28 cellular contexts compared by ENCODE assay signal in genomic region chr2:240154606-240155005, GRCh38. TPM values are rescaled to one million over a fixed set of nuclear protein-coding genes. Genes with fewer than 3 reads are reported as not detected.
"Had no signal": no experiment of that assay in that cellular context is flagged by ENCODE, and none has a peak within 500 bp of the region (broad histone marks: within the 10 kb centered on the region; RNA-seq: fewer than 3 reads in every experiment).

No MANE protein-coding gene starts in this region.

- H3K27ac Mint-ChIP-seq: activated naive CD8-positive, alpha-beta T cell treated with anti-CD3 and anti-CD28 coated beads for 36 hours; activated T-cell treated with anti-CD3 and anti-CD28 coated beads, Interleukin-2, amount 50 U/mL, for 72 hours had no signal

- H3K9me3 ChIP-seq: body of pancreas, gastroesophageal sphincter, heart right ventricle, right lobe of liver, stomach, thoracic aorta, upper lobe of left lung had no signal

- H3K9me3 Mint-ChIP-seq: activated T-cell treated with anti-CD3 and anti-CD28 coated beads, Interleukin-2, amount 50 U/mL, for 72 hours; central memory CD8-positive, alpha-beta T cell had no signal

- H3K36me3 ChIP-seq: gastroesophageal sphincter, heart right ventricle, right lobe of liver, stomach, thoracic aorta, upper lobe of left lung, WERI-Rb-1 had no signal

- H3K4me1 Mint-ChIP-seq: activated naive CD8-positive, alpha-beta T cell treated with anti-CD3 and anti-CD28 coated beads for 36 hours; central memory CD8-positive, alpha-beta T cell had no signal

- H3K4me3 Mint-ChIP-seq: activated naive CD8-positive, alpha-beta T cell treated with anti-CD3 and anti-CD28 coated beads for 36 hours; activated T-cell treated with anti-CD3 and anti-CD28 coated beads, Interleukin-2, amount 50 U/mL, for 72 hours; central memory CD8-positive, alpha-beta T cell had no signal

- H3K27me3 ChIP-seq: body of pancreas, right lobe of liver, upper lobe of left lung had no signal

- DNase-seq: activated CD4-positive, alpha-beta T cell treated with anti-CD3 and anti-CD28 coated beads for 1 hour; activated CD8-positive, alpha-beta memory T cell treated with anti-CD3 and anti-CD28 coated beads for 24 hours; activated CD8-positive, alpha-beta memory T cell treated with anti-CD3 and anti-CD28 coated beads, Interleukin-2, amount 50 U/mL, for 48 hours; activated effector memory CD4-positive, alpha-beta T cell treated with anti-CD3 and anti-CD28 coated beads, Interleukin-2, amount 50 U/mL, for 16 hours; activated naive CD8-positive, alpha-beta T cell treated with anti-CD3 and anti-CD28 coated beads for 36 hours; activated T-cell treated with anti-CD3 and anti-CD28 coated beads, Interleukin-2, amount 50 U/mL, for 72 hours; amniotic stem cell; body of pancreas; cortex of kidney; effector CD4-positive, alpha-beta T cell; heart right ventricle; kidney glomerular epithelial cell; mesendoderm; small intestine; stimulated activated CD4-positive, alpha-beta T cell treated with anti-CD3 and anti-CD28 coated beads, Interleukin-4, amount 100 ng/mL, for 1 hour; stomach; SW 1271; upper lobe of left lung; WERI-Rb-1 had no signal

- H3K4me1 ChIP-seq: body of pancreas, gastroesophageal sphincter, right lobe of liver, stomach, upper lobe of left lung had no signal

- H3K4me3 ChIP-seq: body of pancreas, gastroesophageal sphincter, heart right ventricle, right lobe of liver, stomach, thoracic aorta, upper lobe of left lung had no signal

- ATAC-seq: activated T-cell treated with anti-CD3 and anti-CD28 coated beads, Interleukin-2, amount 50 U/mL, for 72 hours; body of pancreas; esophagus mucosa; gastroesophageal sphincter; heart right ventricle; right lobe of liver had no signal

- H3K27ac ChIP-seq: body of pancreas, gastroesophageal sphincter, heart right ventricle, right lobe of liver, stomach, thoracic aorta, upper lobe of left lung, WERI-Rb-1 had no signal

- H3K36me3 Mint-ChIP-seq: activated naive CD8-positive, alpha-beta T cell treated with anti-CD3 and anti-CD28 coated beads for 36 hours had no signal

RNA-seq across cellular contexts. Expression of gene OTOS, which starts 14.1 kb away (rescaled TPM):
- total RNA-seq: activated naive CD8-positive, alpha-beta T cell treated with anti-CD3 and anti-CD28 coated beads for 36 hours; activated T-cell treated with anti-CD3 and anti-CD28 coated beads, Interleukin-2, amount 50 U/mL, for 72 hours; body of pancreas; esophagus mucosa; gastroesophageal sphincter; heart right ventricle; liver; osteocyte; pulmonary artery endothelial cell; right lobe of liver; stomach; T-helper 2 cell treated with Interferon-gamma antibody and Interleukin-4, amounts not matched to agents 100 ng/mL and 5 ng/mL, for 36 hours; thoracic aorta; upper lobe of left lung had no signal
